Comparison of ENCODE assay signal across 1 cellular context in the genomic region with DNA sequence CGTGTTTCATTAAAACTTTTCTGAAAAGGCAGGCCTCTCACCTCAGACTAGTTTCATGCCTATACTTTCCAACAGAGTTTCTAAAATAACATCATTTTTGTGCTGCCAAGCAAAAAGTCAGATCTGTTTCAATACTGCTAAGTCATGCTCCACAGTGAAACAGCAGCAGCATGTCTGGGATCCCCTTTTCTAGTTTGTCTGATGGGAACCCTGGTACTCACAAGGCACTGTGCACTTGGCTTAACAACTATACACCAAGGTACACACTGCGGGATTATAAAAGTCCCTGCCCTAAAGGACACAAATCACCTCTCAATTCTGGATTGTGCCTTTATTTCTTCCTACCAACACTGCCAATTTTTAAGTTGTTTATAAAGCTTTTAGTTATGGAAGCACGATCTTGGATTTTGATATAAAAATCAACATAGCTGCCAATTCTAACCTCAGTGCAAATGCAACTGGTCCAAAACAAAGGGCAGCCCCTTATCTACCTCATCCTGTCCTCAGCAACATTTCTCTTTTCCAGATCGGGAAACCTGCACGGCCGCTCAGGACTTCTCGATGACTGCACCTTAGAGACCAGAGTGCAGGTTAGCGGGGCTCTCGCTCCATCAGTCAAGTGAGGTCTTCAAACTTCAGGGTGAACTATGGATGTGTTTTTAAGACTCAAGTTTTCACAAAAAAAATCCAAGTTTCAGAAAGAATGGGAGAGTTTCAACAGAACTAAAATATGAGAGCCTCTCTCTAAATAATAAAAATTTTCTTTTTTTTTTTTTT.
TF ChIP-seq lines count a peak whose summit lies in the region.

No MANE protein-coding gene starts in this region.

TF ChIP-seq in GM23338, 12 proteins besides CTCF, POLR2A, EP300 and RAD21 (continued from another document):
- TF ChIP-seq, protein P1, sequence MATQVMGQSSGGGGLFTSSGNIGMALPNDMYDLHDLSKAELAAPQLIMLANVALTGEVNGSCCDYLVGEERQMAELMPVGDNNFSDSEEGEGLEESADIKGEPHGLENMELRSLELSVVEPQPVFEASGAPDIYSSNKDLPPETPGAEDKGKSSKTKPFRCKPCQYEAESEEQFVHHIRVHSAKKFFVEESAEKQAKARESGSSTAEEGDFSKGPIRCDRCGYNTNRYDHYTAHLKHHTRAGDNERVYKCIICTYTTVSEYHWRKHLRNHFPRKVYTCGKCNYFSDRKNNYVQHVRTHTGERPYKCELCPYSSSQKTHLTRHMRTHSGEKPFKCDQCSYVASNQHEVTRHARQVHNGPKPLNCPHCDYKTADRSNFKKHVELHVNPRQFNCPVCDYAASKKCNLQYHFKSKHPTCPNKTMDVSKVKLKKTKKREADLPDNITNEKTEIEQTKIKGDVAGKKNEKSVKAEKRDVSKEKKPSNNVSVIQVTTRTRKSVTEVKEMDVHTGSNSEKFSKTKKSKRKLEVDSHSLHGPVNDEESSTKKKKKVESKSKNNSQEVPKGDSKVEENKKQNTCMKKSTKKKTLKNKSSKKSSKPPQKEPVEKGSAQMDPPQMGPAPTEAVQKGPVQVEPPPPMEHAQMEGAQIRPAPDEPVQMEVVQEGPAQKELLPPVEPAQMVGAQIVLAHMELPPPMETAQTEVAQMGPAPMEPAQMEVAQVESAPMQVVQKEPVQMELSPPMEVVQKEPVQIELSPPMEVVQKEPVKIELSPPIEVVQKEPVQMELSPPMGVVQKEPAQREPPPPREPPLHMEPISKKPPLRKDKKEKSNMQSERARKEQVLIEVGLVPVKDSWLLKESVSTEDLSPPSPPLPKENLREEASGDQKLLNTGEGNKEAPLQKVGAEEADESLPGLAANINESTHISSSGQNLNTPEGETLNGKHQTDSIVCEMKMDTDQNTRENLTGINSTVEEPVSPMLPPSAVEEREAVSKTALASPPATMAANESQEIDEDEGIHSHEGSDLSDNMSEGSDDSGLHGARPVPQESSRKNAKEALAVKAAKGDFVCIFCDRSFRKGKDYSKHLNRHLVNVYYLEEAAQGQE (IDR thresholded peaks at IDR 0.05; ENCODE audit: unreplicated experiment) = no peak
- TF ChIP-seq EZH2phosphoT487 (IDR thresholded peaks at IDR 0.05; ENCODE audit: unreplicated experiment) (no peak), JUNB (IDR thresholded peaks at IDR 0.05; ENCODE audit: unreplicated experiment) (no peak), POLR2AphosphoS5 (IDR thresholded peaks at IDR 0.05; ENCODE audit: low read depth) (no peak; the same call in 1 of the 2 replicates)
